In genomic region chr20:21338291-21338690, GRCh38 we compare ENCODE assay signal across 36 cellular contexts. TPM values are rescaled to one million over a fixed set of nuclear protein-coding genes. Genes with fewer than 3 reads are reported as not detected.
"Had no signal": no experiment of that assay in that cellular context is flagged by ENCODE, and none has a peak within 500 bp of the region (broad histone marks: within the 10 kb centered on the region; RNA-seq: fewer than 3 reads in every experiment).

No MANE protein-coding gene starts in this region.

- H3K27ac Mint-ChIP-seq: activated CD4-positive, alpha-beta memory T cell treated with anti-CD3 and anti-CD28 coated beads, Interleukin-2, amount 10 ng/mL, durations not matched to agents 7 days and 5 days; activated CD4-positive, alpha-beta T cell treated with anti-CD3 and anti-CD28 coated beads, Interleukin-2, amount 10 ng/mL, durations not matched to agents 7 days and 5 days; activated naive CD4-positive, alpha-beta T cell treated with anti-CD3 and anti-CD28 coated beads for 36 hours; activated naive CD4-positive, alpha-beta T cell treated with anti-CD3 and anti-CD28 coated beads, Interleukin-2, amount 50 U/mL, for 24 hours; activated naive CD8-positive, alpha-beta T cell treated with anti-CD3 and anti-CD28 coated beads for 36 hours; activated naive CD8-positive, alpha-beta T cell treated with anti-CD3 and anti-CD28 coated beads, Interleukin-2, amount 50 U/mL, for 24 hours; activated T-cell treated with anti-CD3 and anti-CD28 coated beads, Interleukin-2, amount 50 U/mL, for 24 hours; T-helper 17 cell; T-helper 2 cell treated with Interferon-gamma antibody and Interleukin-4, amounts not matched to agents 5 μg/mL and 100 μg/mL, for 36 hours had no signal

- H3K4me1 Mint-ChIP-seq: activated CD4-positive, alpha-beta memory T cell treated with anti-CD3 and anti-CD28 coated beads, Interleukin-2, amount 10 ng/mL, durations not matched to agents 7 days and 5 days; activated CD4-positive, alpha-beta T cell treated with anti-CD3 and anti-CD28 coated beads, Interleukin-2, amount 10 ng/mL, durations not matched to agents 7 days and 5 days; activated naive CD8-positive, alpha-beta T cell treated with anti-CD3 and anti-CD28 coated beads for 36 hours; activated naive CD8-positive, alpha-beta T cell treated with anti-CD3 and anti-CD28 coated beads, Interleukin-2, amount 50 U/mL, for 24 hours had no signal

- DNase-seq: activated CD4-positive, alpha-beta memory T cell treated with anti-CD3 and anti-CD28 coated beads, Interleukin-2, amount 10 ng/mL, durations not matched to agents 7 days and 5 days; activated CD4-positive, alpha-beta T cell treated with anti-CD3 and anti-CD28 coated beads for 4 hours; activated CD4-positive, alpha-beta T cell treated with anti-CD3 and anti-CD28 coated beads, Interleukin-2, amount 10 ng/mL, durations not matched to agents 7 days and 5 days; activated CD4-positive, alpha-beta T cell treated with anti-CD3 and anti-CD28 coated beads, Interleukin-2, amount 50 U/mL, for 4 hours; activated CD4-positive, CD25-positive, alpha-beta regulatory T cell; activated CD4-positive, CD25-positive, alpha-beta regulatory T cell treated with anti-CD3 and anti-CD28 coated beads, Interleukin-2, amount 50 U/mL, for 72 hours; activated CD8-positive, alpha-beta memory T cell treated with anti-CD3 and anti-CD28 coated beads, Interleukin-2, amount 50 U/mL, for 48 hours; activated effector memory CD4-positive, alpha-beta T cell treated with anti-CD3 and anti-CD28 coated beads, Interleukin-2, amount 50 U/mL, for 16 hours; activated naive CD4-positive, alpha-beta T cell treated with anti-CD3 and anti-CD28 coated beads for 36 hours; activated naive CD8-positive, alpha-beta T cell treated with anti-CD3 and anti-CD28 coated beads for 36 hours; activated naive CD8-positive, alpha-beta T cell treated with anti-CD3 and anti-CD28 coated beads, Interleukin-2, amount 50 U/mL, for 24 hours; activated T-cell treated with anti-CD3 and anti-CD28 coated beads for 4 hours; activated T-cell treated with anti-CD3 and anti-CD28 coated beads, Interleukin-2, amount 50 U/mL, for 24 hours; activated T-cell treated with anti-CD3 and anti-CD28 coated beads, Interleukin-2, amount 50 U/mL, for 72 hours; adrenal gland; amygdala; aorta; body of pancreas; central memory CD4-positive, alpha-beta T cell; cerebellar nuclear complex; colonic mucosa; effector CD4-positive, alpha-beta T cell; effector memory CD8-positive, alpha-beta T cell; esophagus squamous epithelium; foreskin melanocyte; heart right ventricle; T-helper 1 cell; T-helper 17 cell; T1000 had no signal

- H3K27me3 Mint-ChIP-seq: activated CD4-positive, alpha-beta memory T cell treated with anti-CD3 and anti-CD28 coated beads, Interleukin-2, amount 10 ng/mL, durations not matched to agents 7 days and 5 days; activated CD4-positive, alpha-beta T cell treated with anti-CD3 and anti-CD28 coated beads, Interleukin-2, amount 10 ng/mL, durations not matched to agents 7 days and 5 days; activated naive CD4-positive, alpha-beta T cell treated with anti-CD3 and anti-CD28 coated beads, Interleukin-2, amount 50 U/mL, for 24 hours; activated naive CD8-positive, alpha-beta T cell treated with anti-CD3 and anti-CD28 coated beads for 36 hours; activated naive CD8-positive, alpha-beta T cell treated with anti-CD3 and anti-CD28 coated beads, Interleukin-2, amount 50 U/mL, for 24 hours; activated T-cell treated with anti-CD3 and anti-CD28 coated beads, Interleukin-2, amount 50 U/mL, for 24 hours; effector memory CD8-positive, alpha-beta T cell; T-helper 17 cell had no signal

- ATAC-seq: activated naive CD8-positive, alpha-beta T cell treated with anti-CD3 and anti-CD28 coated beads, Interleukin-2, amount 50 U/mL, for 24 hours; activated T-cell treated with anti-CD3 and anti-CD28 coated beads, Interleukin-2, amount 50 U/mL, for 72 hours; body of pancreas; effector memory CD8-positive, alpha-beta T cell; gastroesophageal sphincter; heart right ventricle; T-helper 17 cell had no signal

- H3K9me3 Mint-ChIP-seq: activated CD4-positive, alpha-beta memory T cell treated with anti-CD3 and anti-CD28 coated beads, Interleukin-2, amount 10 ng/mL, durations not matched to agents 7 days and 5 days; activated CD4-positive, alpha-beta T cell treated with anti-CD3 and anti-CD28 coated beads, Interleukin-2, amount 10 ng/mL, durations not matched to agents 7 days and 5 days; activated naive CD4-positive, alpha-beta T cell treated with anti-CD3 and anti-CD28 coated beads for 36 hours; activated naive CD4-positive, alpha-beta T cell treated with anti-CD3 and anti-CD28 coated beads, Interleukin-2, amount 50 U/mL, for 24 hours; activated naive CD8-positive, alpha-beta T cell treated with anti-CD3 and anti-CD28 coated beads for 36 hours; activated naive CD8-positive, alpha-beta T cell treated with anti-CD3 and anti-CD28 coated beads, Interleukin-2, amount 50 U/mL, for 24 hours; activated T-cell treated with anti-CD3 and anti-CD28 coated beads, Interleukin-2, amount 50 U/mL, for 24 hours; activated T-cell treated with anti-CD3 and anti-CD28 coated beads, Interleukin-2, amount 50 U/mL, for 72 hours; effector memory CD8-positive, alpha-beta T cell; T-helper 2 cell treated with Interferon-gamma antibody and Interleukin-4, amounts not matched to agents 5 μg/mL and 100 μg/mL, for 36 hours had no signal

- H3K4me3 Mint-ChIP-seq: activated CD4-positive, alpha-beta memory T cell treated with anti-CD3 and anti-CD28 coated beads, Interleukin-2, amount 10 ng/mL, durations not matched to agents 7 days and 5 days; activated CD4-positive, alpha-beta T cell treated with anti-CD3 and anti-CD28 coated beads, Interleukin-2, amount 10 ng/mL, durations not matched to agents 7 days and 5 days; activated naive CD4-positive, alpha-beta T cell treated with anti-CD3 and anti-CD28 coated beads for 36 hours; activated naive CD4-positive, alpha-beta T cell treated with anti-CD3 and anti-CD28 coated beads, Interleukin-2, amount 50 U/mL, for 24 hours; activated naive CD8-positive, alpha-beta T cell treated with anti-CD3 and anti-CD28 coated beads for 36 hours; activated naive CD8-positive, alpha-beta T cell treated with anti-CD3 and anti-CD28 coated beads, Interleukin-2, amount 50 U/mL, for 24 hours; activated T-cell treated with anti-CD3 and anti-CD28 coated beads, Interleukin-2, amount 50 U/mL, for 24 hours; activated T-cell treated with anti-CD3 and anti-CD28 coated beads, Interleukin-2, amount 50 U/mL, for 72 hours; effector memory CD8-positive, alpha-beta T cell; T-helper 17 cell; T-helper 2 cell treated with Interferon-gamma antibody and Interleukin-4, amounts not matched to agents 5 μg/mL and 100 μg/mL, for 36 hours had no signal

RNA-seq across cellular contexts. Expression of gene NKX2-4, which starts 59.0 kb away (rescaled TPM):
- total RNA-seq: activated CD4-positive, alpha-beta memory T cell treated with anti-CD3 and anti-CD28 coated beads, Interleukin-2, amount 10 ng/mL, durations not matched to agents 7 days and 5 days; activated CD4-positive, alpha-beta T cell treated with anti-CD3 and anti-CD28 coated beads, Interleukin-2, amount 10 ng/mL, durations not matched to agents 7 days and 5 days; activated naive CD4-positive, alpha-beta T cell treated with anti-CD3 and anti-CD28 coated beads for 36 hours; activated naive CD8-positive, alpha-beta T cell treated with anti-CD3 and anti-CD28 coated beads for 36 hours; activated T-cell treated with anti-CD3 and anti-CD28 coated beads, Interleukin-2, amount 50 U/mL, for 72 hours; aorta; body of pancreas; cardiac muscle cell; colonic mucosa; esophagus squamous epithelium; fibroblast of lung; fibroblast of villous mesenchyme; gastroesophageal sphincter; glomerular endothelial cell; heart right ventricle; T-helper 17 cell had no signal
